In genomic region chr9:134858051-134858841, GRCh38 we compare ENCODE assay signal across 8 cellular contexts. TPM values are rescaled to one million over a fixed set of nuclear protein-coding genes. Genes with fewer than 3 reads are reported as not detected.
DNase-seq lines count a peak whose midpoint lies in the region; ATAC-seq and TF ChIP-seq lines count a peak whose summit lies in the region.
"Had no signal": no experiment of that assay in that cellular context is flagged by ENCODE, and none has a peak within 500 bp of the region (broad histone marks: within the 10 kb centered on the region; RNA-seq: fewer than 3 reads in every experiment).

No MANE protein-coding gene starts in this region.

- no peaks in the 10 kb centered on the region; the same call in 1 of the 2 replicates for H4K20me1 ChIP-seq in PC-9 (ENCODE audit: insufficient read depth)

- no peaks in the 10 kb centered on the region; the same call in 1 of the 2 replicates for H3K27me3 Mint-ChIP-seq in WTC11 (ENCODE audit: low read depth)

- H3K36me3 ChIP-seq in H7 (replicated peaks; ENCODE audit: control insufficient read depth, insufficient read depth, low read length) = no peaks in the 10 kb centered on the region
- no peaks in the 10 kb centered on the region for H3K36me3 ChIP-seq in PC-9 (ENCODE audit: low read depth)

- H3F3A ChIP-seq in PC-9 (ENCODE audit: insufficient read depth, low read depth) = no peaks in the 10 kb centered on the region; the same call in 1 of the 2 replicates

- no peak overlapping the region for H3K27ac Mint-ChIP-seq in WTC11

- peaks cover 26% of the 10 kb centered on the region for H3K9me3 Mint-ChIP-seq in WTC11

- 0 out of 2 replicates have a peak, but pooled peaks cover 2% of the 10 kb centered on the region for H3K36me3 Mint-ChIP-seq in WTC11

- no peaks in the 10 kb centered on the region for H3K27me3 ChIP-seq in H7 (ENCODE audit: control insufficient read depth, insufficient read depth, low read length)
- H3K27me3 ChIP-seq in PC-9 (ENCODE audit: insufficient read depth, low read depth) = peaks cover 77% of the 10 kb centered on the region

- POLR2A ChIA-PET in PC-9 (lab: Charles Lee; ENCODE audit: unreplicated experiment) = no interaction called here
- POLR2A ChIA-PET in WTC11 (lab: Charles Lee) = no interaction called here

- peak; percentile 82 for ATAC-seq in GM18873 (IDR thresholded peaks at IDR 0.05; ENCODE audit: low FRiP score, unreplicated experiment)
- no peak for ATAC-seq in WTC11

- TF ChIP-seq CTCF in PC-9 (conservative IDR thresholded peaks at IDR 0.05) (no peak), WTC11 (IDR thresholded peaks at IDR 0.05) (no peak)

- no peak overlapping the region for H3K27ac ChIP-seq in PC-9
- H3K27ac ChIP-seq: SK-N-MC had no signal

- intact Hi-C loops in PC-9 (cut with micrococcal nuclease; ENCODE audit: unreplicated experiment) = loop anchor here (5.0 kb wide), 1 partner anchor 411 kb away; no protein-coding TSS in a partner anchor

- DNase-seq in H7 (peak; percentile 30), PC-9 (peak; percentile 38 to 64), iris pigment epithelial cell (ENCODE audit: low read depth) (peak; percentile 36), WTC11 (ENCODE audit: low spot score) (no peak), germinal center (ENCODE audit: low spot score) (no peak), NCI-H2171 treated with DMSO at 0.1 percent for 48 hours (lab: John Stamatoyannopoulos, UW) (no peak)

- no peak overlapping the region for H3K4me3 Mint-ChIP-seq in WTC11

- H3K4me2 ChIP-seq in PC-9 = no peak overlapping the region

- H3K4me1 Mint-ChIP-seq in WTC11 = no peaks in the 10 kb centered on the region

- H3K4me3 ChIP-seq in H7 (ENCODE audit: insufficient read depth, low read depth, low read length) (no peak overlapping the region), PC-9 (no peak overlapping the region)
- H3K4me3 ChIP-seq: SK-N-MC had no signal

- no peak overlapping the region for H2AFZ ChIP-seq in PC-9

- H3K9me3 ChIP-seq in PC-9 (ENCODE audit: insufficient read depth, low read depth) = no peaks in the 10 kb centered on the region

- no peaks in the 10 kb centered on the region for H3K9me2 ChIP-seq in PC-9 (ENCODE audit: insufficient read depth)

- H3K4me1 ChIP-seq in PC-9 (replicated peaks; ENCODE audit: insufficient read depth) = no peaks in the 10 kb centered on the region

- no TSS peak for BruUV-seq in PC-9 (replicated peaks; lab: Mats Ljungman, UMichigan)

- CTCF ChIA-PET in PC-9 (lab: Charles Lee) = no interaction called here
- CTCF ChIA-PET in WTC11 (lab: Charles Lee) = interaction anchor here (1.3 kb wide), 1 partner anchor 80 kb away, joined by 5 read pairs; no protein-coding TSS in a partner anchor

- no peaks in the 10 kb centered on the region for H3K79me2 ChIP-seq in PC-9 (ENCODE audit: low read depth)

TF ChIP-seq in WTC11, 78 proteins besides CTCF, POLR2A, EP300 and RAD21 (continues in another document):
- TF ChIP-seq ZNF138 (CRISPR knock-in tag; conservative IDR thresholded peaks at IDR 0.05) = no peak
- TF ChIP-seq FOXP1 (CRISPR knock-in tag; IDR thresholded peaks at IDR 0.05; ENCODE audit: borderline replicate concordance) = no peak
- TF ChIP-seq ZNF532 (CRISPR knock-in tag; IDR thresholded peaks at IDR 0.05; ENCODE audit: borderline replicate concordance) = no peak
- TF ChIP-seq EMX1 (CRISPR knock-in tag; IDR thresholded peaks at IDR 0.05) = no peak
- TF ChIP-seq TP53 (CRISPR knock-in tag; IDR thresholded peaks at IDR 0.05) = no peak
- no peak for TF ChIP-seq ETV6 (CRISPR knock-in tag; IDR thresholded peaks at IDR 0.05)
- no peak for TF ChIP-seq ZNF425 (CRISPR knock-in tag; conservative IDR thresholded peaks at IDR 0.05)
- TF ChIP-seq RELA (CRISPR knock-in tag; IDR thresholded peaks at IDR 0.05; ENCODE audit: borderline replicate concordance) = no peak
- no peak for TF ChIP-seq ZNF121 (CRISPR knock-in tag; IDR thresholded peaks at IDR 0.05)
- no peak for TF ChIP-seq TEAD4 (CRISPR knock-in tag; IDR thresholded peaks at IDR 0.05)
- no peak for TF ChIP-seq MAX (CRISPR knock-in tag; IDR thresholded peaks at IDR 0.05)
- TF ChIP-seq IRF2 (CRISPR knock-in tag; IDR thresholded peaks at IDR 0.05; ENCODE audit: borderline replicate concordance, low read depth) = no peak
- TF ChIP-seq ZNF281 (CRISPR knock-in tag; IDR thresholded peaks at IDR 0.05) = no peak
- TF ChIP-seq ZNF423 (CRISPR knock-in tag; IDR thresholded peaks at IDR 0.05) = no peak
- TF ChIP-seq ELF4 (CRISPR knock-in tag; IDR thresholded peaks at IDR 0.05; ENCODE audit: low read depth) = no peak
- no peak for TF ChIP-seq SOX15 (CRISPR knock-in tag; IDR thresholded peaks at IDR 0.05)

RNA-seq across cellular contexts. Expression of gene FCN2, which starts 22.4 kb away (rescaled TPM):
- total RNA-seq in H7 (2014; rRNA removed; shearing (Covaris generic)) = not detected in 2 replicates
- total RNA-seq in PC-9 (2021) (not detected in 2 replicates), WTC11 (2021) (not detected in 3 replicates)

RNA-seq across cellular contexts. Expression of gene FCN1, which starts 59.5 kb away (rescaled TPM):
- total RNA-seq in H7 (2014; rRNA removed; shearing (Covaris generic)) = not detected in 2 replicates
- not detected in 2 replicates for total RNA-seq in PC-9 (2021)
- 0.09 TPM in 1 of 3 replicates, not detected in the others for total RNA-seq in WTC11 (2021)

Comparison
In these comparisons a context has a peak if more than half of its experiments do, and no peak if none do; other contexts are left out.
1. DNase-seq: peak in H7 (single experiment), PC-9 (2 of 2) and iris pigment epithelial cell (single experiment); none in WTC11 (single experiment), germinal center (single experiment) and NCI-H2171 treated with DMSO at 0.1 percent for 48 hours (single experiment).